ENCODE assay signal across 37 cellular contexts in the genomic region with DNA sequence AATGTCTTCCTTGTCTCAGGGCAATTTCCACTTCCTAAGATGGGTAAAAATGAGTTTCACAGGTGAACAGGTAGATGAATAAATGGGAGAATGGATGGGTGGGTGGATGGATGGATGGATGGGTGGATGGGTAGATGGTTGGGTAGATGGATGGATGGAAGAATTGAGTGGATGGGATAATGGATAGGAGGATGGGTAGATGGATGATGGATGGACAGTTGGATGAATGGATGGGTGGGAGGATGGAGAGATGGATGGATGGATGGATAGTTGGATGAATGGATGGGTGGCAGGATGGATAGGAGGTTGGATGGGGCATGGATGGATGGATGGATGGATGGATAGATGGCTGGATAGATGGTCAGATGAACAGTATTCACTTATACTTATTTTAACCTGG.
"Had no signal": no experiment of that assay in that cellular context is flagged by ENCODE, and none has a peak within 500 bp of the region (broad histone marks: within the 10 kb centered on the region; RNA-seq: fewer than 3 reads in every experiment).

No MANE protein-coding gene starts in this region.

- ATAC-seq: activated CD8-positive, alpha-beta T cell treated with anti-CD3 and anti-CD28 coated beads for 36 hours; activated naive CD4-positive, alpha-beta T cell treated with anti-CD3 and anti-CD28 coated beads, Interleukin-2, amount 50 U/mL, for 72 hours; activated T-cell treated with anti-CD3 and anti-CD28 coated beads, Interleukin-2, amount 50 U/mL, for 4 hours; activated T-cell treated with anti-CD3 and anti-CD28 coated beads, Interleukin-2, amount 50 U/mL, for 72 hours; activated T-helper 17 cell treated with anti-CD3 and anti-CD28 coated beads, Interleukin-2, amount 50 U/mL, for 72 hours; body of pancreas had no signal

- H3K4me1 Mint-ChIP-seq: activated B cell treated with CpG ODN at 0.5 μM for 24 hours; activated CD4-positive, alpha-beta T cell treated with anti-CD3 and anti-CD28 coated beads, Interleukin-2, amount 10 ng/mL, durations not matched to agents 24 days and 14 days; activated naive CD8-positive, alpha-beta T cell treated with anti-CD3 and anti-CD28 coated beads for 36 hours; activated T-helper 17 cell treated with anti-CD3 and anti-CD28 coated beads, Interleukin-2, amount 50 U/mL, for 72 hours had no signal

- H3K4me3 Mint-ChIP-seq: activated B cell treated with CpG ODN at 0.5 μM for 24 hours; activated CD4-positive, alpha-beta memory T cell treated with anti-CD3 and anti-CD28 coated beads for 36 hours; activated CD4-positive, alpha-beta T cell treated with anti-CD3 and anti-CD28 coated beads, Interleukin-2, amount 10 ng/mL, durations not matched to agents 24 days and 14 days; activated CD8-positive, alpha-beta T cell treated with anti-CD3 and anti-CD28 coated beads for 36 hours; activated naive CD4-positive, alpha-beta T cell treated with anti-CD3 and anti-CD28 coated beads for 36 hours; activated naive CD8-positive, alpha-beta T cell treated with anti-CD3 and anti-CD28 coated beads for 36 hours; activated T-cell treated with anti-CD3 and anti-CD28 coated beads, Interleukin-2, amount 50 U/mL, for 4 hours; activated T-cell treated with anti-CD3 and anti-CD28 coated beads, Interleukin-2, amount 50 U/mL, for 72 hours; activated T-helper 1 cell treated with anti-CD3 and anti-CD28 coated beads, Interleukin-12 subunit alpha, Interleukin-12 subunit beta, Interleukin-2, Interleukin-4 antibody, amounts not matched to agents 30 ng/mL and 10 ng/mL and 1 ng/mL, durations not matched to agents 14 hours and 24 hours and 36 hours; activated T-helper 17 cell treated with anti-CD3 and anti-CD28 coated beads, Interleukin-2, amount 50 U/mL, for 72 hours; T-helper 1 cell treated with Interleukin-12 subunit alpha and Interleukin-12 subunit beta and Interleukin-4 antibody, amounts not matched to agents 30 μg/mL and 1 μg/mL, for 36 hours; T-helper 2 cell treated with Interferon-gamma antibody and Interleukin-4, amounts not matched to agents 5 μg/mL and 100 μg/mL, for 36 hours had no signal

- H3K27ac ChIP-seq: adrenal gland, body of pancreas, brain microvascular endothelial cell, breast epithelium, VCaP had no signal

- H3K36me3 ChIP-seq: adrenal gland, brain microvascular endothelial cell, breast epithelium had no signal

- H3K4me1 ChIP-seq: adrenal gland, body of pancreas, breast epithelium had no signal

- H3K9me3 ChIP-seq: adrenal gland, body of pancreas, breast epithelium had no signal

- H3K36me3 Mint-ChIP-seq: activated CD4-positive, alpha-beta memory T cell treated with anti-CD3 and anti-CD28 coated beads for 36 hours; activated naive CD4-positive, alpha-beta T cell treated with anti-CD3 and anti-CD28 coated beads, Interleukin-2, amount 50 U/mL, for 72 hours; activated naive CD8-positive, alpha-beta T cell treated with anti-CD3 and anti-CD28 coated beads for 36 hours had no signal

- H3K27me3 Mint-ChIP-seq: activated B cell treated with CpG ODN at 0.5 μM for 24 hours; activated CD4-positive, alpha-beta memory T cell treated with anti-CD3 and anti-CD28 coated beads for 36 hours; activated CD4-positive, alpha-beta T cell treated with anti-CD3 and anti-CD28 coated beads, Interleukin-2, amount 10 ng/mL, durations not matched to agents 24 days and 14 days; activated CD8-positive, alpha-beta T cell treated with anti-CD3 and anti-CD28 coated beads for 36 hours; activated naive CD8-positive, alpha-beta T cell treated with anti-CD3 and anti-CD28 coated beads for 36 hours; activated T-helper 17 cell treated with anti-CD3 and anti-CD28 coated beads, Interleukin-2, amount 50 U/mL, for 72 hours had no signal

- H3K4me3 ChIP-seq: adrenal gland, body of pancreas, breast epithelium had no signal

- H3K27me3 ChIP-seq: adrenal gland, body of pancreas, brain microvascular endothelial cell, breast epithelium had no signal

- H3K27ac Mint-ChIP-seq: activated B cell treated with CpG ODN at 0.5 μM for 24 hours; activated CD4-positive, alpha-beta memory T cell treated with anti-CD3 and anti-CD28 coated beads for 36 hours; activated CD4-positive, alpha-beta T cell treated with anti-CD3 and anti-CD28 coated beads, Interleukin-2, amount 10 ng/mL, durations not matched to agents 24 days and 14 days; activated CD8-positive, alpha-beta T cell treated with anti-CD3 and anti-CD28 coated beads for 36 hours; activated naive CD4-positive, alpha-beta T cell treated with anti-CD3 and anti-CD28 coated beads for 36 hours; activated naive CD4-positive, alpha-beta T cell treated with anti-CD3 and anti-CD28 coated beads, Interleukin-2, amount 50 U/mL, for 72 hours; activated naive CD8-positive, alpha-beta T cell treated with anti-CD3 and anti-CD28 coated beads for 36 hours; activated T-cell treated with anti-CD3 and anti-CD28 coated beads, Interleukin-2, amount 50 U/mL, for 72 hours; activated T-helper 1 cell treated with anti-CD3 and anti-CD28 coated beads, Interleukin-12 subunit alpha, Interleukin-12 subunit beta, Interleukin-2, Interleukin-4 antibody, amounts not matched to agents 30 ng/mL and 10 ng/mL and 1 ng/mL, durations not matched to agents 14 hours and 24 hours and 36 hours; activated T-helper 17 cell treated with anti-CD3 and anti-CD28 coated beads, Interleukin-2, amount 50 U/mL, for 72 hours; T-helper 1 cell treated with Interleukin-12 subunit alpha and Interleukin-12 subunit beta and Interleukin-4 antibody, amounts not matched to agents 30 μg/mL and 1 μg/mL, for 36 hours; T-helper 2 cell treated with Interferon-gamma antibody and Interleukin-4, amounts not matched to agents 5 μg/mL and 100 μg/mL, for 36 hours had no signal

- DNase-seq: activated B cell treated with CpG ODN at 0.5 μM for 24 hours; activated CD4-positive, alpha-beta memory T cell treated with anti-CD3 and anti-CD28 coated beads for 36 hours; activated CD4-positive, alpha-beta T cell treated with anti-CD3 and anti-CD28 coated beads for 4 hours; activated CD4-positive, alpha-beta T cell treated with anti-CD3 and anti-CD28 coated beads, Interleukin-2, amount 10 ng/mL, durations not matched to agents 24 days and 14 days; activated CD4-positive, alpha-beta T cell treated with anti-CD3 and anti-CD28 coated beads, Interleukin-2, amount 50 U/mL, for 1 hour; activated CD4-positive, alpha-beta T cell treated with anti-CD3 and anti-CD28 coated beads, Interleukin-2, amount 50 U/mL, for 4 hours; activated CD4-positive, CD25-positive, alpha-beta regulatory T cell treated with anti-CD3 and anti-CD28 coated beads, Interleukin-2, amount 50 U/mL, for 72 hours; activated CD8-positive, alpha-beta memory T cell treated with anti-CD3 and anti-CD28 coated beads, Interleukin-2, amount 50 U/mL, for 4 hours; activated CD8-positive, alpha-beta T cell treated with anti-CD3 and anti-CD28 coated beads for 36 hours; activated effector memory CD4-positive, alpha-beta T cell treated with anti-CD3 and anti-CD28 coated beads, Interleukin-2, amount 50 U/mL, for 16 hours; activated gamma-delta T cell treated with Interleukin-2 at 50 U/mL for 16 hours; activated naive CD4-positive, alpha-beta T cell; activated naive CD4-positive, alpha-beta T cell treated with anti-CD3 and anti-CD28 coated beads for 36 hours; activated naive CD4-positive, alpha-beta T cell treated with anti-CD3 and anti-CD28 coated beads, Interleukin-2, amount 50 U/mL, for 16 hours; activated naive CD8-positive, alpha-beta T cell treated with anti-CD3 and anti-CD28 coated beads for 36 hours; activated T-cell treated with anti-CD3 and anti-CD28 coated beads for 4 hours; activated T-cell treated with anti-CD3 and anti-CD28 coated beads, Interleukin-2, amount 50 U/mL, for 1 hour; activated T-cell treated with anti-CD3 and anti-CD28 coated beads, Interleukin-2, amount 50 U/mL, for 4 hours; activated T-cell treated with anti-CD3 and anti-CD28 coated beads, Interleukin-2, amount 50 U/mL, for 72 hours; adrenal gland; amniotic stem cell; aorta; body of pancreas; brain microvascular endothelial cell; central memory CD4-positive, alpha-beta T cell; T-helper 1 cell; T-helper 2 cell; T-helper 9 cell had no signal

- FAIRE-seq: astrocyte, TTC549 had no signal

- H3K9me3 Mint-ChIP-seq: activated CD4-positive, alpha-beta T cell treated with anti-CD3 and anti-CD28 coated beads, Interleukin-2, amount 10 ng/mL, durations not matched to agents 24 days and 14 days; activated CD8-positive, alpha-beta T cell treated with anti-CD3 and anti-CD28 coated beads for 36 hours; activated naive CD4-positive, alpha-beta T cell treated with anti-CD3 and anti-CD28 coated beads for 36 hours; activated T-cell treated with anti-CD3 and anti-CD28 coated beads, Interleukin-2, amount 50 U/mL, for 72 hours; activated T-helper 1 cell treated with anti-CD3 and anti-CD28 coated beads, Interleukin-12 subunit alpha, Interleukin-12 subunit beta, Interleukin-2, Interleukin-4 antibody, amounts not matched to agents 30 ng/mL and 10 ng/mL and 1 ng/mL, durations not matched to agents 14 hours and 24 hours and 36 hours; activated T-helper 17 cell treated with anti-CD3 and anti-CD28 coated beads, Interleukin-2, amount 50 U/mL, for 72 hours; T-helper 1 cell treated with Interleukin-12 subunit alpha and Interleukin-12 subunit beta and Interleukin-4 antibody, amounts not matched to agents 30 μg/mL and 1 μg/mL, for 36 hours had no signal
